In the genomic region with DNA sequence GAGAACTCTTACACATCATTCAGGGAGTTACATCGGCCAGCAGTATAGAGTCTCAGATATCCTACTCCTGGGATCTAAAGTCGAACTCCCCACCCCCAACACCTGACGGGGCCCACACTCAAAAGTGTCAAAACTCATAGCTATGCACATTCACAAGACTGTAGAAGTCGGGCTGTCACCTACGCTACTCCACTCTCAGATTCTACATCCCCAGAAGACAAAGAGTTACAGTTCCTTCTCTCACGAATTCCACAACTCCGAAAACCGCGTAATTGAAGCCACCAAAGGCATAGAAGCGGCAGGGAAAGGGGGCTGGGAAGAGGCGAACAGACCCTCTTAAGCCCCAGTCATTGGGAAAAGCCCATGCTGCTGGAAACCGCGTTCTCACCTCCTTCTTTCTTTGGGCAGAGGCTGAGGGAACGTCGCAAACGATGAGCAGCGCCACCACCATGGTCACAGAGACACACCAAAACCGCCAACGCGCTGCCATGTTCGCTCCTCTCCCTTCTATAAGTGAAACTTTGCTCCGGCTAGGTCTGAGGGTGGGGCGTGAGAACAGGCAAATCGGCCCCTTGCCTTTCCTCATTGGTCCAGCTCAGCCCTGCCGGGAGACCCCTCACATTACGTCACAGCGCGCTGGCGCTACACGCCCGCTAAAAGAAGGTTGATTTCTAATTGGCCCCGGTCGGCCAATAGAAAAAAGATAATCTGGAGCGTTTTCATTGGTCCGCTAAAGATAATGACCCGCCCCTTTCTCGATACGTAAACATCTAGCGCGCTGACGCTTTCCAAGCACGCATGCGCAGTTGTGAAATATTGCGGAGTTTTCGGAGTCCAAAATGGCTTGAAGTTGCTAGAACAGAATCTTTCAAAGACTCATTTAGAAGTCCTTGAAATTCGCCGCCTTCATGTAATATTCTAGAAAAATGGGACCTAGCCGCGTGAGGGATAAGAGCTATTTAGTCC, we compare ENCODE assay signal across 8 cellular contexts. TPM values are rescaled to one million over a fixed set of nuclear protein-coding genes. Genes with fewer than 3 reads are reported as not detected.
DNase-seq lines count a peak whose midpoint lies in the region; ATAC-seq lines count a peak whose summit lies in the region.

A gene (minus strand): TSS at position 515 of the 966 bp plus-strand sequence. CDS start 25 bp downstream, at position 490.

- peak within 1 kb of the TSS; percentile 78 for H3K4me3 ChIP-seq in GM08714 (ENCODE audit: low read length)

- peak within 1 kb of the TSS; percentile 99 for H3K27ac Mint-ChIP-seq in activated naive CD4-positive, alpha-beta T cell treated with anti-CD3 and anti-CD28 coated beads, Interleukin-2, amount 50 U/mL, for 72 hours

- peak; percentile 94 for ATAC-seq in HG02610 (IDR thresholded peaks at IDR 0.05; ENCODE audit: unreplicated experiment)
- peak; percentile 94 to 96 for ATAC-seq in activated naive CD4-positive, alpha-beta T cell treated with anti-CD3 and anti-CD28 coated beads, Interleukin-2, amount 50 U/mL, for 72 hours

- H3K9me3 Mint-ChIP-seq in activated naive CD4-positive, alpha-beta T cell treated with anti-CD3 and anti-CD28 coated beads, Interleukin-2, amount 50 U/mL, for 72 hours = no peaks in the 10 kb centered on the region

- peak; percentile 99 for DNase-seq in NCI-H1092 treated with DMSO at 0.1 percent for 48 hours (lab: John Stamatoyannopoulos, UW)
- DNase-seq in SKM-1 (lab: John Stamatoyannopoulos, UW; ENCODE audit: unreplicated experiment) = peak; percentile 65
- DNase-seq in activated naive CD4-positive, alpha-beta T cell treated with anti-CD3 and anti-CD28 coated beads, Interleukin-2, amount 50 U/mL, for 72 hours (ENCODE audit: low spot score in 2 of 2) = peak; percentile 78 to 91
- peak; percentile 81 for DNase-seq in glomerular endothelial cell (ENCODE audit: extremely low read depth, low read depth, low spot score)
- DNase-seq in occipital lobe (lab: John Stamatoyannopoulos, UW) = peak; percentile 82

- peaks cover 15 to 21% of the 10 kb centered on the region in 2 donors for H3K36me3 Mint-ChIP-seq in activated naive CD4-positive, alpha-beta T cell treated with anti-CD3 and anti-CD28 coated beads, Interleukin-2, amount 50 U/mL, for 72 hours

- H3K27ac ChIP-seq in temporal lobe (ENCODE audit: low read depth, low read length) = peak within 1 kb of the TSS; percentile 72

RNA-seq across cellular contexts. Expression of the gene that starts here (rescaled TPM):
- total RNA-seq in activated naive CD4-positive, alpha-beta T cell treated with anti-CD3 and anti-CD28 coated beads, Interleukin-2, amount 50 U/mL, for 72 hours = 10 to 100 TPM; 26.5 to 39.5 TPM
- 60.8 and 73.9 TPM in 2 replicates for total RNA-seq in glomerular endothelial cell
- total RNA-seq in occipital lobe = 18.9 TPM
- 12.0 TPM for total RNA-seq in temporal lobe

Comparison
In these comparisons a context has a peak if more than half of its experiments do, and no peak if none do; other contexts are left out.
1. Peak in every context shown above with its lines: DNase-seq, ATAC-seq, H3K4me3 ChIP-seq and H3K27ac ChIP-seq.